ENCODE assay signal across 8 cellular contexts in genomic region chr12:127559349-127560040, GRCh38.
A peak's percentile ranks its signal among the peaks of the same experiment; 100 is the strongest.
DNase-seq lines count a peak whose midpoint lies in the region; ATAC-seq lines count a peak whose summit lies in the region.

No MANE protein-coding gene starts in this region.

- ATAC-seq in HG03342 (IDR thresholded peaks at IDR 0.05; ENCODE audit: unreplicated experiment) (peak; percentile 72), left ventricle myocardium superior (no peak), HG03520 (IDR thresholded peaks at IDR 0.05; ENCODE audit: unreplicated experiment) (no peak)

- intact Hi-C loops in activated T-helper 1 cell treated with anti-CD3 and anti-CD28 coated beads, Interleukin-12 subunit alpha, Interleukin-12 subunit beta, Interleukin-2, Interleukin-4 antibody, amounts not matched to agents 30 ng/mL and 10 ng/mL and 1 ng/mL, durations not matched to agents 14 hours and 24 hours and 36 hours (cut with micrococcal nuclease) = loop anchor here (1.0 to 5.0 kb wide), 8 partner anchors 74 to 1263 kb away; partner anchors contain the start of gene SLC15A4
- intact Hi-C loops in left ventricle myocardium superior (cut with micrococcal nuclease) = no loop called here

- peak; percentile 2 to 46 for DNase-seq in activated CD4-positive, alpha-beta T cell treated with anti-CD3 and anti-CD28 coated beads for 24 hours (ENCODE audit: low read depth in 2 of 2)
- DNase-seq in activated CD4-positive, alpha-beta T cell treated with anti-CD3 and anti-CD28 coated beads for 1 hour = no peak
- peak; percentile 99 for DNase-seq in NCI-H748 (lab: John Stamatoyannopoulos, UW; ENCODE audit: unreplicated experiment)
- DNase-seq in activated T-helper 1 cell treated with anti-CD3 and anti-CD28 coated beads, Interleukin-12 subunit alpha, Interleukin-12 subunit beta, Interleukin-2, Interleukin-4 antibody, amounts not matched to agents 30 ng/mL and 10 ng/mL and 1 ng/mL, durations not matched to agents 14 hours and 24 hours and 36 hours (ENCODE audit: low spot score) = peak; percentile 81
- peak; percentile 27 for DNase-seq in left ventricle myocardium superior
- peak; percentile 60 to 72 for DNase-seq in stimulated activated CD4-positive, alpha-beta T cell treated with anti-CD3 and anti-CD28 coated beads, Interleukin-4, amount 100 ng/mL, for 48 hours (ENCODE audit: low read depth in 2 of 2)

- no peaks in the 10 kb centered on the region for H3K27me3 Mint-ChIP-seq in activated T-helper 1 cell treated with anti-CD3 and anti-CD28 coated beads, Interleukin-12 subunit alpha, Interleukin-12 subunit beta, Interleukin-2, Interleukin-4 antibody, amounts not matched to agents 30 ng/mL and 10 ng/mL and 1 ng/mL, durations not matched to agents 14 hours and 24 hours and 36 hours (ENCODE audit: insufficient read depth)

- H3K4me3 Mint-ChIP-seq in activated T-helper 1 cell treated with anti-CD3 and anti-CD28 coated beads, Interleukin-12 subunit alpha, Interleukin-12 subunit beta, Interleukin-2, Interleukin-4 antibody, amounts not matched to agents 30 ng/mL and 10 ng/mL and 1 ng/mL, durations not matched to agents 14 hours and 24 hours and 36 hours = peak overlapping the region; percentile 70

- peaks cover 20% of the 10 kb centered on the region for H3K36me3 Mint-ChIP-seq in activated T-helper 1 cell treated with anti-CD3 and anti-CD28 coated beads, Interleukin-12 subunit alpha, Interleukin-12 subunit beta, Interleukin-2, Interleukin-4 antibody, amounts not matched to agents 30 ng/mL and 10 ng/mL and 1 ng/mL, durations not matched to agents 14 hours and 24 hours and 36 hours (ENCODE audit: low read depth)

- H3K4me1 Mint-ChIP-seq in activated T-helper 1 cell treated with anti-CD3 and anti-CD28 coated beads, Interleukin-12 subunit alpha, Interleukin-12 subunit beta, Interleukin-2, Interleukin-4 antibody, amounts not matched to agents 30 ng/mL and 10 ng/mL and 1 ng/mL, durations not matched to agents 14 hours and 24 hours and 36 hours (ENCODE audit: low read depth) = peaks cover 65% of the 10 kb centered on the region

- H3K9me3 Mint-ChIP-seq in activated T-helper 1 cell treated with anti-CD3 and anti-CD28 coated beads, Interleukin-12 subunit alpha, Interleukin-12 subunit beta, Interleukin-2, Interleukin-4 antibody, amounts not matched to agents 30 ng/mL and 10 ng/mL and 1 ng/mL, durations not matched to agents 14 hours and 24 hours and 36 hours = peaks cover 28% of the 10 kb centered on the region

- peak overlapping the region; percentile 96 for H3K27ac Mint-ChIP-seq in activated T-helper 1 cell treated with anti-CD3 and anti-CD28 coated beads, Interleukin-12 subunit alpha, Interleukin-12 subunit beta, Interleukin-2, Interleukin-4 antibody, amounts not matched to agents 30 ng/mL and 10 ng/mL and 1 ng/mL, durations not matched to agents 14 hours and 24 hours and 36 hours
